In the genomic region with DNA sequence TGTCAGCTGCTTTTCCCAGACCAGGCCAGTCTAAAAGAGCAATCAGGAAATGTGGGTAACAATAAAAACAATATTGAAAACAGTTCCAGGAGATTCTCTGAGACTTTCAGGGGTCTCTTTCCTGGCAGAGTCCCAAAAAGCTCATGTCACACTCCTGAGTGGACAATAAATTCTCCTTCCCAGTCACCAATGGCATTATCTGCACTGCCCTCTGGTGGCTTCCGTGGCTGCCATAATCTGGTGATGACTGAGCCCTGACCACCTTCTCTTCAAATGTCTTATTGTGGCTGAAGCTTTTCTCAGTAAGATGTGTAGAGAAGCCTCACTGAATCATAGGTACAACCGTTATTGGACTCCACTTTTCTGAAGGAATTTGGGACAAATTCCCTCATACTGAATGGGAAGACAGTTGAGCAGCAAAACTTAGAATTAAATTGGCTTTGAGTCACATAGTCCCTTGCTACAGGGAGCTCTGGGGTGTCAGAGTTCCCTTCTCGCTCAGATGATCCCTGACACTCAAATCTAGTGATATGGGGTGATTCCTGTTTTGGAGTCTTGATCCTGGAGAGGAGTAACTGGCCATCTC, we compare ENCODE assay signal across 8 cellular contexts. TPM values are rescaled to one million over a fixed set of nuclear protein-coding genes. Genes with fewer than 3 reads are reported as not detected.
DNase-seq lines count a peak whose midpoint lies in the region; ATAC-seq and TF ChIP-seq lines count a peak whose summit lies in the region.

No MANE protein-coding gene starts in this region.

- no peak overlapping the region for H3K4me3 ChIP-seq in PC-3 (ENCODE audit: low read length)
- no peak overlapping the region for H3K4me3 ChIP-seq in astrocyte of the cerebellum (ENCODE audit: low read depth, low read length)
- no peak overlapping the region for H3K4me3 ChIP-seq in left lung

- peak; percentile 87 for ATAC-seq in PC-3
- peak; percentile 66 for ATAC-seq in left lung
- peak; percentile 70 for ATAC-seq in stimulated activated naive CD8-positive, alpha-beta T cell treated with anti-CD3 and anti-CD28 coated beads, Interleukin-15, amount 100 ng/mL, for 72 hours
- no peak for ATAC-seq in HG03571 (IDR thresholded peaks at IDR 0.05; ENCODE audit: unreplicated experiment)

- H3K9me3 ChIP-seq in PC-3 (ENCODE audit: low read length) (no peaks in the 10 kb centered on the region), left lung (no peaks in the 10 kb centered on the region)

- no TSS peak for BruUV-seq in PC-3 (replicated peaks; lab: Mats Ljungman, UMichigan)

- no peak overlapping the region for H3K4me2 ChIP-seq in PC-3 (ENCODE audit: low read length)

- H3K79me2 ChIP-seq in PC-3 (ENCODE audit: low read length): no peaks in the 10 kb centered on the region

- no peak overlapping the region for H3K9ac ChIP-seq in PC-3 (ENCODE audit: low read length)

- H3K36me3 ChIP-seq in PC-3 (ENCODE audit: low read depth, low read length) (no peaks in the 10 kb centered on the region), left lung (no peaks in the 10 kb centered on the region)

- H3K27ac ChIP-seq in PC-3 (ENCODE audit: low read length) (no peak overlapping the region), left lung (no peak overlapping the region)

- H2AFZ ChIP-seq in PC-3 (ENCODE audit: low read length): no peak overlapping the region

- H3K4me1 ChIP-seq in PC-3 (ENCODE audit: insufficient read depth, low read length) (peaks cover 6% of the 10 kb centered on the region), left lung (no peaks in the 10 kb centered on the region)

- no peaks in the 10 kb centered on the region for H3K9me3 Mint-ChIP-seq in HFFc6
- H3K9me3 Mint-ChIP-seq in stimulated activated naive CD8-positive, alpha-beta T cell treated with anti-CD3 and anti-CD28 coated beads, Interleukin-15, amount 100 ng/mL, for 72 hours: no peaks in the 10 kb centered on the region

- no peak overlapping the region for H3K4me3 Mint-ChIP-seq in HFFc6
- no peak overlapping the region for H3K4me3 Mint-ChIP-seq in stimulated activated naive CD8-positive, alpha-beta T cell treated with anti-CD3 and anti-CD28 coated beads, Interleukin-15, amount 100 ng/mL, for 72 hours

- peaks cover 8% of the 10 kb centered on the region for H3K27me3 Mint-ChIP-seq in HFFc6 (ENCODE audit: insufficient read depth)
- peaks cover 37% of the 10 kb centered on the region for H3K27me3 Mint-ChIP-seq in stimulated activated naive CD8-positive, alpha-beta T cell treated with anti-CD3 and anti-CD28 coated beads, Interleukin-15, amount 100 ng/mL, for 72 hours

- no peaks in the 10 kb centered on the region for H3F3A ChIP-seq in PC-3 (ENCODE audit: low read length, unreplicated experiment)

- POLR2A ChIA-PET in PC-3 (lab: Charles Lee; ENCODE audit: unreplicated experiment): no interaction called here

- peaks cover 6% of the 10 kb centered on the region for H3K4me1 Mint-ChIP-seq in HFFc6 (ENCODE audit: low read depth)
- H3K4me1 Mint-ChIP-seq in stimulated activated naive CD8-positive, alpha-beta T cell treated with anti-CD3 and anti-CD28 coated beads, Interleukin-15, amount 100 ng/mL, for 72 hours: no peaks in the 10 kb centered on the region

- intact Hi-C loops in PC-3 (cut with micrococcal nuclease) (loop anchor here (1.0 to 2.0 kb wide), 4 partner anchors 43 to 87 kb away; no protein-coding TSS in a partner anchor), left lung (cut with DNase I) (no loop called here)

- no peaks in the 10 kb centered on the region for H3K9me2 ChIP-seq in PC-3 (replicated peaks; ENCODE audit: low read length)

- in situ Hi-C loops in astrocyte of the cerebellum (cut with HindIII; ENCODE audit: low sequenced_read_pairs): no loop called here

- no peaks in the 10 kb centered on the region for H3K27me3 ChIP-seq in PC-3 (ENCODE audit: low read length)
- no peaks in the 10 kb centered on the region for H3K27me3 ChIP-seq in left lung

- no peaks in the 10 kb centered on the region for H4K20me1 ChIP-seq in PC-3 (ENCODE audit: low read length)

- DNase-seq in NOMO-1 treated with DMSO at 0.1 percent for 48 hours (lab: John Stamatoyannopoulos, UW; ENCODE audit: unreplicated experiment) (peak; percentile 8), NOMO-1 treated with dmso at 0.1 percent for 144 hours (lab: John Stamatoyannopoulos, UW; ENCODE audit: unreplicated experiment) (no peak), HFFc6 (peak; percentile 28), PC-3 (peak; percentile 86), astrocyte of the cerebellum (ENCODE audit: low read depth) (no peak), left lung (no peak)
- peak; percentile 8 to 16 for DNase-seq in stimulated activated naive CD8-positive, alpha-beta T cell treated with anti-CD3 and anti-CD28 coated beads, Interleukin-15, amount 100 ng/mL, for 72 hours

- H3K36me3 Mint-ChIP-seq in HFFc6 (ENCODE audit: low read depth): no peaks in the 10 kb centered on the region

- no peak overlapping the region for H3K27ac Mint-ChIP-seq in HFFc6
- no peak overlapping the region for H3K27ac Mint-ChIP-seq in stimulated activated naive CD8-positive, alpha-beta T cell treated with anti-CD3 and anti-CD28 coated beads, Interleukin-15, amount 100 ng/mL, for 72 hours

- CTCF ChIA-PET in PC-3 (lab: Charles Lee): interaction anchor here (0.5 to 1.2 kb wide), 6 partner anchors 34 to 683 kb away, joined by 3 to 5 read pairs (median 3); no protein-coding TSS in a partner anchor

- peak; percentile 82 for TF ChIP-seq CTCF in HFFc6 (IDR thresholded peaks at IDR 0.05)
- peak; percentile 99 for TF ChIP-seq CTCF in PC-3 (conservative IDR thresholded peaks at IDR 0.05; ENCODE audit: low read depth, low read length)
- peak; percentile 48 for TF ChIP-seq CTCF in astrocyte of the cerebellum (IDR thresholded peaks at IDR 0.05; ENCODE audit: low read depth, low read length, missing control alignments)
- peak; percentile 37 to 50 for TF ChIP-seq CTCF in left lung (IDR thresholded peaks at IDR 0.05)

RNA-seq across cellular contexts. Expression of a gene that starts 24.4 kb away (rescaled TPM):
- 1 to 10 TPM; 1.0 to 4.7 (median 3.9) TPM for total RNA-seq in HFFc6 (2021; fragmentation: NEBNext Ultra II Directional; extraction: Animal tissue kit (Norgen Biotek cat#: 25700))
- total RNA-seq in PC-3 (2014; rRNA removed) (0.75 and 14.0 TPM in 2 replicates), left lung (1 to 10 TPM in 1 of 2 donors, under 1 TPM in 1; 0.68 to 4.5 TPM)

Comparison
In these comparisons a context has a peak if more than half of its experiments do, and no peak if none do; other contexts are left out.
1. DNase-seq: peak in NOMO-1 treated with DMSO at 0.1 percent for 48 hours (single experiment), HFFc6 (single experiment), PC-3 (single experiment) and stimulated activated naive CD8-positive, alpha-beta T cell treated with anti-CD3 and anti-CD28 coated beads, Interleukin-15, amount 100 ng/mL, for 72 hours (2 of 2); none in NOMO-1 treated with dmso at 0.1 percent for 144 hours (single experiment), astrocyte of the cerebellum (single experiment) and left lung (0 of 2).
2. CTCF ChIP-seq: peak in every context shown above with its lines; median percentile 99 in PC-3; 82 in HFFc6; 48 in astrocyte of the cerebellum; 44 in left lung.